ENCODE assay signal across 9 cellular contexts in the genomic region with DNA sequence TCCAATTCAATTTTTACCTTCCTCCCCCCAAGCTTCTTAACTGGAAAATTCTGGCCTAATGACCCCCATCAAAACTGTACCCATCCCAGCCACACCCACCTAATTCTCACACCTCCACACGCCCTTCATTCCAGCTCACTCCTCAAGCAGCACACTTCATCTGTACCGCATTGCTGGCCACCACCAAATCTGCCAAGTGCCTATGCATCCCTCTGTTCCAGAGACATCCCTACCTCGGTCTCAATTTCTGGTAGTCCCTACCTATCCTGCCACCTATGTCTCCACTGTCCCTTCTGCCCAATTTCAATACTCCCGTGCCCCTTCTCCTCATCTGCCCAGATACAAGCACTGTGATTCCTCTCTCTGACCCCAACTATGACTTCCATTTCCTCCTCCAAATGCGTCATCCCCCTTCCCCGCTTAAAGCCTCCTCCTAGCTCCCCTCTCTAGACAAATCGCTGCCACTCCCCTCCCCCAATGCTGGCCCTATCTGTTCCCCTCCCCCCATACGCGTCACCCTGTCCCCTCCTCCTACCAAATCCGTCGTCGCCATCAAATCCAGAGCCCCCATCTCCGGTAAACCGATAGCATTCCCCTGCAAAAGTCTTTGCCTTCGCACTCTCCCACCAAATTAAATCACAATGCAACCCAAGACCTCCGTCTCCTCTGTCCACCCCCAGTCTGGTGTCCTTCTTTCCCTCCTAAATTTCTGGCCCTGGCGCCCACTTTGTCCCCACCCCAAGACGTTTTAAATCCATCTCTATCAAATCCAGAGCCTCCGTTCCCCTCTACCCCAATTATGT. TPM values are rescaled to one million over a fixed set of nuclear protein-coding genes. Genes with fewer than 3 reads are reported as not detected.
DNase-seq lines count a peak whose midpoint lies in the region; ATAC-seq and TF ChIP-seq lines count a peak whose summit lies in the region.
"Had no signal": no experiment of that assay in that cellular context is flagged by ENCODE, and none has a peak within 500 bp of the region (broad histone marks: within the 10 kb centered on the region; RNA-seq: fewer than 3 reads in every experiment).

No MANE protein-coding gene starts in this region.

- H3K4me3 ChIP-seq in GM12864 (ENCODE audit: low read depth, low read length): peak overlapping the region; percentile 98

- peak; percentile 34 for ATAC-seq in activated T-helper 17 cell treated with anti-CD3 and anti-CD28 coated beads, Interleukin-2, amount 50 U/mL, for 72 hours (replicated peaks)
- ATAC-seq in GM18502 (IDR thresholded peaks at IDR 0.05; ENCODE audit: poor library complexity, unreplicated experiment) (no peak), GM21447 (IDR thresholded peaks at IDR 0.05; ENCODE audit: unreplicated experiment) (no peak), GM19467 (IDR thresholded peaks at IDR 0.05; ENCODE audit: unreplicated experiment) (no peak)

- H3K9me3 Mint-ChIP-seq in activated T-helper 17 cell treated with anti-CD3 and anti-CD28 coated beads, Interleukin-2, amount 50 U/mL, for 72 hours: no peaks in the 10 kb centered on the region
- H3K9me3 Mint-ChIP-seq: activated naive CD8-positive, alpha-beta T cell treated with anti-CD3 and anti-CD28 coated beads, Interleukin-2, amount 10 ng/mL, durations not matched to agents 7 days and 5 days had no signal

- no peak overlapping the region for H3K27ac Mint-ChIP-seq in activated T-helper 17 cell treated with anti-CD3 and anti-CD28 coated beads, Interleukin-2, amount 50 U/mL, for 72 hours
- H3K27ac Mint-ChIP-seq: activated naive CD8-positive, alpha-beta T cell treated with anti-CD3 and anti-CD28 coated beads, Interleukin-2, amount 10 ng/mL, durations not matched to agents 7 days and 5 days had no signal

- DNase-seq in GM12864 (ENCODE audit: low read depth) (no peak), NCI-H748 (lab: John Stamatoyannopoulos, UW; ENCODE audit: unreplicated experiment) (peak; percentile 70), glomerular visceral epithelial cell (ENCODE audit: extremely low spot score) (peak; percentile 61), pulmonary artery endothelial cell (ENCODE audit: low read depth, low spot score) (peak; percentile 36)
- DNase-seq: activated naive CD8-positive, alpha-beta T cell treated with anti-CD3 and anti-CD28 coated beads, Interleukin-2, amount 10 ng/mL, durations not matched to agents 7 days and 5 days had no signal

- no peaks in the 10 kb centered on the region for H3K27me3 Mint-ChIP-seq in activated T-helper 17 cell treated with anti-CD3 and anti-CD28 coated beads, Interleukin-2, amount 50 U/mL, for 72 hours

- H3K4me3 Mint-ChIP-seq in activated T-helper 17 cell treated with anti-CD3 and anti-CD28 coated beads, Interleukin-2, amount 50 U/mL, for 72 hours: no peak overlapping the region
- H3K4me3 Mint-ChIP-seq: activated naive CD8-positive, alpha-beta T cell treated with anti-CD3 and anti-CD28 coated beads, Interleukin-2, amount 10 ng/mL, durations not matched to agents 7 days and 5 days had no signal

- TF ChIP-seq CTCF in GM12864 (IDR thresholded peaks at IDR 0.05; ENCODE audit: low read depth, low read length, missing control alignments): no peak

- H3K36me3 Mint-ChIP-seq in activated T-helper 17 cell treated with anti-CD3 and anti-CD28 coated beads, Interleukin-2, amount 50 U/mL, for 72 hours (ENCODE audit: low read depth): peaks cover 26% of the 10 kb centered on the region

- H3K4me1 Mint-ChIP-seq in activated T-helper 17 cell treated with anti-CD3 and anti-CD28 coated beads, Interleukin-2, amount 50 U/mL, for 72 hours: peaks cover 23% of the 10 kb centered on the region

RNA-seq across cellular contexts. Expression of a gene that starts 1.2 kb away (rescaled TPM):
- total RNA-seq in activated T-helper 17 cell treated with anti-CD3 and anti-CD28 coated beads, Interleukin-2, amount 50 U/mL, for 72 hours: 100 to 1,000 TPM in 1 of 2 donors, 10 to 100 TPM in 1; 97.9 to 133 TPM
- total RNA-seq in pulmonary artery endothelial cell: 305 and 329 TPM in 2 replicates

RNA-seq across cellular contexts. Expression of a gene that starts 20.7 kb away (rescaled TPM):
- 1 to 10 TPM; 5.3 to 8.3 TPM for total RNA-seq in activated T-helper 17 cell treated with anti-CD3 and anti-CD28 coated beads, Interleukin-2, amount 50 U/mL, for 72 hours
- total RNA-seq in pulmonary artery endothelial cell: not detected in 2 replicates

RNA-seq across cellular contexts. Expression of a gene that starts 30.2 kb away (rescaled TPM):
- 1 to 10 TPM; 1.8 to 2.1 TPM for total RNA-seq in activated T-helper 17 cell treated with anti-CD3 and anti-CD28 coated beads, Interleukin-2, amount 50 U/mL, for 72 hours
- under 0.01 TPM in 1 of 2 replicates, not detected in the other for total RNA-seq in pulmonary artery endothelial cell
